In the genomic region with DNA sequence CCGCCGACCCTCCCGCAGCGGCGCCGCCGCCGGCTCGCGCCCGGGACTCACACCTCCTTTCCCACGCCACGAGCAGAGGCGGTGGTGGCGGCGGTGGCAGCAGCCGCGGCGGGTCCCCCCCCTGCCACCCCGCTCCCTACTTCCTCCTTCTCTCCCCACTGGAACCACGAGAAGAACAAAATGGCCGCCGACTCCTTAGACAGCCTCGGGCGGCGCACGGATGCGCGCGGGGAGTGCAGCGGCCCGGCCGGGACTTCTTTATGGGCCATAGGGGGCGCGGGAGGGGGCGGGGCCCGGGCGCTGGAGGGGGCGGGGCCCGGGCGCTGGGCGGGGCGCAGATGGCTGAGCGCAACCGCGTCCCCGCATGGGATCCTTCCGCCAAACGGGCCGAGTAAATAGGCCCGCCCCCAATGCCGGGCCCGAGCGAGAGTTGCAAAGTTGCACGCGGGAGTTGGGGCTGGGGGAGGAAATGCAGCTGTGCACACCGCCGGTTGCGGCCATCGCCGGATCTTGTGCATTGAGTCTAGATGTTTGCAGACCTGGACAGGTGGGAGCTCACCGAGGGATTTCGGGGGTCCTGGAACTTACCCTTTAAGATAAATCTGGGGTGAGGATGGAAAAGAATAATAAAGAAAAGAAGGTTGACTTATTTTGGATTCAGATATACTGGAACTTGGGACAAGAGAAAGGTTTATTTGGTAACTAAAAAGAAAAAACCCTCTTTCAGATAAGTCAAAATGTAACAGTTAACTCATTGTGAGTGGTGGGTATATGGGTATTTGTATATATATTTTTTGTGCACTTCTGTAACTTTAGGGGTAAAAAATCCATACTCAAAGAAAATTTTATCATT, we compare ENCODE assay signal across 8 cellular contexts. TPM values are rescaled to one million over a fixed set of nuclear protein-coding genes. Genes with fewer than 3 reads are reported as not detected.
A peak's percentile ranks its signal among the peaks of the same experiment; 100 is the strongest.
DNase-seq lines count a peak whose midpoint lies in the region; ATAC-seq and TF ChIP-seq lines count a peak whose summit lies in the region.

A gene (minus strand): TSS at position 174 of the 853 bp plus-strand sequence. CDS start 184 bp downstream, outside the sequence.

- H3K79me2 ChIP-seq in OCI-LY1 (ENCODE audit: insufficient read depth, low read length), result peaks cover 47% of the 10 kb centered on the region

- TF ChIP-seq CTCF in OCI-LY1 (IDR thresholded peaks at IDR 0.05; ENCODE audit: low read length), result no peak
- TF ChIP-seq CTCF in endothelial cell (IDR thresholded peaks at IDR 0.05; ENCODE audit: unreplicated experiment), result no peak
- no peak for TF ChIP-seq CTCF in mesothelial cell of epicardium (IDR thresholded peaks at IDR 0.05; ENCODE audit: unreplicated experiment)

- peaks cover 4% of the 10 kb centered on the region for H3K27me3 Mint-ChIP-seq in endothelial cell (ENCODE audit: unreplicated experiment)
- no peaks in the 10 kb centered on the region for H3K27me3 Mint-ChIP-seq in mesothelial cell of epicardium (ENCODE audit: low read depth)

- H3K4me3 Mint-ChIP-seq in endothelial cell (ENCODE audit: unreplicated experiment) (peak within 1 kb of the TSS; percentile 99), mesothelial cell of epicardium (peak within 1 kb of the TSS; percentile 100)

- H3K36me3 Mint-ChIP-seq in endothelial cell (ENCODE audit: low read depth, unreplicated experiment) (no peaks in the 10 kb centered on the region), mesothelial cell of epicardium (peaks cover 1% of the 10 kb centered on the region)

- peak within 1 kb of the TSS; percentile 79; the same call in 1 of the 2 replicates for H2AFZ ChIP-seq in OCI-LY1 (ENCODE audit: low read length)

- no peaks in the 10 kb centered on the region for H3K9me3 Mint-ChIP-seq in endothelial cell (ENCODE audit: unreplicated experiment)
- no peaks in the 10 kb centered on the region for H3K9me3 Mint-ChIP-seq in mesothelial cell of epicardium

- no peaks in the 10 kb centered on the region for H4K20me1 ChIP-seq in OCI-LY1 (ENCODE audit: insufficient read depth, low read length)

- peak within 1 kb of the TSS; percentile 96 for H3K9ac ChIP-seq in OCI-LY1 (ENCODE audit: low read length)

- peak within 1 kb of the TSS; percentile 25 for H3K27ac ChIP-seq in OCI-LY1 (ENCODE audit: low read depth, low read length, poor library complexity, severe bottlenecking)

- DNase-seq in COLO829 (ENCODE audit: low spot score), result peak; percentile 90
- peak; percentile 89 for DNase-seq in HuH-7 (ENCODE audit: low spot score)
- peak; percentile 89 for DNase-seq in activated CD8-positive, alpha-beta memory T cell treated with anti-CD3 and anti-CD28 coated beads, Interleukin-2, amount 50 U/mL, for 4 hours
- peak; percentile 95 for DNase-seq in endothelial cell (ENCODE audit: low spot score)
- DNase-seq in mesothelial cell of epicardium (ENCODE audit: low spot score in 2 of 2, unreplicated experiment in 2 of 2), result peak; percentile 92 to 94
- DNase-seq in stimulated activated CD8-positive, alpha-beta memory T cell treated with anti-CD3 and anti-CD28 coated beads, Interleukin-15, amount 100 ng/mL, for 4 hours (ENCODE audit: low read depth in 2 of 2), result peak; percentile 79 to 84

- peak within 1 kb of the TSS; percentile 98 for H3K4me3 ChIP-seq in OCI-LY1 (ENCODE audit: low read depth, low read length, poor library complexity, severe bottlenecking)

- H3K4me1 ChIP-seq in OCI-LY1 (ENCODE audit: insufficient read depth, low read length, severe bottlenecking), result peaks cover 39% of the 10 kb centered on the region

- peaks cover 30% of the 10 kb centered on the region for H3K4me1 Mint-ChIP-seq in endothelial cell (ENCODE audit: unreplicated experiment)
- peaks cover 51% of the 10 kb centered on the region for H3K4me1 Mint-ChIP-seq in mesothelial cell of epicardium

- peaks cover 7% of the 10 kb centered on the region; the same call in 1 of the 2 replicates for H3K36me3 ChIP-seq in OCI-LY1 (ENCODE audit: insufficient read depth, low read length)

- no peaks in the 10 kb centered on the region for H3F3A ChIP-seq in OCI-LY1 (ENCODE audit: insufficient read depth, low read length)

- peak; percentile 73 for ATAC-seq in GM21447 (IDR thresholded peaks at IDR 0.05; ENCODE audit: unreplicated experiment)

- no peaks in the 10 kb centered on the region for H3K9me2 ChIP-seq in OCI-LY1 (ENCODE audit: low read depth, low read length)

- peak within 1 kb of the TSS; percentile 97 for H3K27ac Mint-ChIP-seq in endothelial cell (ENCODE audit: unreplicated experiment)
- peak within 1 kb of the TSS; percentile 98 for H3K27ac Mint-ChIP-seq in mesothelial cell of epicardium

- H3K27me3 ChIP-seq in OCI-LY1 (ENCODE audit: insufficient read depth, low read length), result no peaks in the 10 kb centered on the region

- no peaks in the 10 kb centered on the region for H3K9me3 ChIP-seq in OCI-LY1 (ENCODE audit: low read length)

- H3K4me2 ChIP-seq in OCI-LY1 (ENCODE audit: low read length), result peak within 1 kb of the TSS; percentile 87

RNA-seq across cellular contexts. Expression of the gene that starts here (rescaled TPM):
- 152 TPM for total RNA-seq in endothelial cell (ENCODE audit: unreplicated experiment)
- total RNA-seq in mesothelial cell of epicardium, result 147 to 156 TPM (median 150 TPM) in 3 replicates

Comparison
In these comparisons a context has a peak if more than half of its experiments do, and no peak if none do; other contexts are left out.
1. Peak in every context shown above with its lines: DNase-seq, ATAC-seq, H3K4me3 ChIP-seq and H3K27ac ChIP-seq.